ENCODE assay signal across 18 cellular contexts in genomic region chr7:158244430-158244829, GRCh38.
DNase-seq lines count a peak whose midpoint lies in the region; ATAC-seq, FAIRE-seq and TF ChIP-seq lines count a peak whose summit lies in the region.
"Had no signal": no experiment of that assay in that cellular context is flagged by ENCODE, and none has a peak within 500 bp of the region (broad histone marks: within the 10 kb centered on the region; RNA-seq: fewer than 3 reads in every experiment).

No MANE protein-coding gene starts in this region.

- in situ Hi-C loops in HepG2 (cut with HindIII; ENCODE audit: extremely low pct_ligation_motif_present, low pct_unique_long_range_greater_than_20kb): no loop called here
- in situ Hi-C loops in GM23248 (cut with MboI): no loop called here

- H3K27ac ChIP-seq in HepG2 (ENCODE audit: extremely low read length, insufficient read depth, low read length) (no peak overlapping the region), right lobe of liver (no peak overlapping the region), esophagus muscularis mucosa (replicated peaks in 1 of 4) (no peak overlapping the region), GM23248 (no peak overlapping the region)

- no peak for TF ChIP-seq RAD21 in HepG2 (CRISPR knock-in tag; IDR thresholded peaks at IDR 0.05)

- TF ChIP-seq POLR2A in HepG2 (IDR thresholded peaks at IDR 0.05; ENCODE audit: insufficient read depth in 1 of 2, low read depth in 2 of 2, low read length in 2 of 2) (no peak), right lobe of liver (IDR thresholded peaks at IDR 0.05) (no peak), esophagus muscularis mucosa (IDR thresholded peaks at IDR 0.05; ENCODE audit: low read depth) (no peak)

- DNase-seq in HepG2 (ENCODE audit: low spot score) (no peak), right lobe of liver (no peak), bronchial epithelial cell (ENCODE audit: low read depth) (no peak), esophagus muscularis mucosa (ENCODE audit: extremely low spot score) (peak; percentile 68), GM23248 (no peak), cortex of kidney (lab: John Stamatoyannopoulos, UW) (no peak), NCI-H1105 (lab: John Stamatoyannopoulos, UW) (no peak)
- DNase-seq: C1 segment of cervical spinal cord; Calu3; CD4-positive, alpha-beta memory T cell; COR-L47; DMS53; DMS79 treated with DMSO at 0.1 percent for 48 hours; GF-D8; HFFc6 had no signal

- H3K9me3 ChIP-seq in HepG2 (ENCODE audit: low read length) (no peaks in the 10 kb centered on the region), right lobe of liver (no peaks in the 10 kb centered on the region), esophagus muscularis mucosa (no peaks in the 10 kb centered on the region), GM23248 (ENCODE audit: low read depth) (no peaks in the 10 kb centered on the region)
- H3K9me3 ChIP-seq: HAP-1 had no signal

- BruUV-seq in HepG2 (replicated peaks; lab: Mats Ljungman, UMichigan): no TSS peak

- H3K36me3 ChIP-seq in HepG2 (replicated peaks in 1 of 2; ENCODE audit: control insufficient read depth in 1 of 2, insufficient read depth in 2 of 2, low read length in 2 of 2): no peaks in the 10 kb centered on the region; a peak in 1 of 5 replicates
- H3K36me3 ChIP-seq in right lobe of liver: no peaks in the 10 kb centered on the region
- H3K36me3 ChIP-seq in bronchial epithelial cell (ENCODE audit: control insufficient read depth, insufficient read depth, low read length): no peaks in the 10 kb centered on the region
- no peaks in the 10 kb centered on the region for H3K36me3 ChIP-seq in esophagus muscularis mucosa
- H3K36me3 ChIP-seq in GM23248 (ENCODE audit: low read depth): no peaks in the 10 kb centered on the region
- H3K36me3 ChIP-seq: HAP-1 had no signal

- H3K4me3 ChIP-seq in HepG2 (replicated peaks in 1 of 3; ENCODE audit: insufficient read depth in 1 of 3, low read depth in 2 of 3, low read length in 3 of 3) (no peak overlapping the region), right lobe of liver (no peak overlapping the region), bronchial epithelial cell (ENCODE audit: low read depth, low read length) (no peak overlapping the region), esophagus muscularis mucosa (no peak overlapping the region), GM23248 (no peak overlapping the region)
- H3K4me3 ChIP-seq: HAP-1 had no signal

- H3K4me1 ChIP-seq in HepG2 (ENCODE audit: insufficient read depth, low read length) (no peaks in the 10 kb centered on the region), right lobe of liver (no peaks in the 10 kb centered on the region), esophagus muscularis mucosa (no peaks in the 10 kb centered on the region), GM23248 (ENCODE audit: insufficient read depth) (no peaks in the 10 kb centered on the region)
- H3K4me1 ChIP-seq: HAP-1 had no signal

- H4K20me1 ChIP-seq in HepG2 (ENCODE audit: insufficient read depth, low read length): peaks cover 9% of the 10 kb centered on the region; the same call in 1 of the 2 replicates
- no peaks in the 10 kb centered on the region for H4K20me1 ChIP-seq in GM23248 (ENCODE audit: insufficient read depth)

- intact Hi-C loops in HepG2 (cut with micrococcal nuclease; ENCODE audit: unreplicated experiment) (no loop called here), right lobe of liver (cut with DNase I) (no loop called here), esophagus muscularis mucosa (cut with DNase I) (no loop called here)

- CTCF ChIA-PET in HepG2 (lab: Yijun Ruan, JAX; ENCODE audit: low intra/inter-chr PET ratio, low total read pairs): no interaction called here

- no peak for ATAC-seq in HepG2
- ATAC-seq in right lobe of liver: no peak

- no peaks in the 10 kb centered on the region for H3K9me2 ChIP-seq in GM23248 (ENCODE audit: insufficient read depth)

- POLR2A ChIA-PET in HepG2 (lab: Yijun Ruan, JAX): no interaction called here

- H3K27me3 ChIP-seq in HepG2 (ENCODE audit: control insufficient read depth in 1 of 2, insufficient read depth in 2 of 2, low read length in 2 of 2) (no peaks in the 10 kb centered on the region), right lobe of liver (no peaks in the 10 kb centered on the region), bronchial epithelial cell (ENCODE audit: control insufficient read depth, insufficient read depth, low read length) (no peaks in the 10 kb centered on the region), esophagus muscularis mucosa (no peaks in the 10 kb centered on the region), GM23248 (replicated peaks; ENCODE audit: insufficient read depth) (no peaks in the 10 kb centered on the region)

- no peak for TF ChIP-seq EP300 in HepG2 (IDR thresholded peaks at IDR 0.05; ENCODE audit: low read depth in 2 of 2, low read length in 2 of 2)
- TF ChIP-seq EP300 in HepG2 (CRISPR knock-in tag; IDR thresholded peaks at IDR 0.05; ENCODE audit: borderline replicate concordance): no peak
- no peak for TF ChIP-seq EP300 in esophagus muscularis mucosa (IDR thresholded peaks at IDR 0.05)

- TF ChIP-seq CTCF in HepG2 (CRISPR knock-in tag; IDR thresholded peaks at IDR 0.05) (no peak), right lobe of liver (IDR thresholded peaks at IDR 0.05) (no peak), bronchial epithelial cell (IDR thresholded peaks at IDR 0.05; ENCODE audit: insufficient read depth, low read length, severe bottlenecking) (no peak), esophagus muscularis mucosa (IDR thresholded peaks at IDR 0.05) (no peak)

- FAIRE-seq in HepG2 (lab: Jason Lieb, UNC) (no peak), bronchial epithelial cell (lab: Jason Lieb, UNC) (peak; percentile 97)
- FAIRE-seq: GM12892, H54 had no signal

- H3K4me2 ChIP-seq in HepG2 (ENCODE audit: low read depth, low read length) (no peak overlapping the region), GM23248 (ENCODE audit: unreplicated experiment) (no peak overlapping the region)

- 99% methylated on average over 4 of the region's 4 CpGs for WGBS in HepG2 (ENCODE audit: low lambda C conversion rate)
- WGBS in right lobe of liver (ENCODE audit: insufficient coverage, low coverage, low lambda C conversion rate, missing lambda C conversion rate): 91% methylated on average over 4 of the region's 4 CpGs
- 92% methylated on average over 4 of the region's 4 CpGs for WGBS in esophagus muscularis mucosa
- WGBS in GM23248 (ENCODE audit: low coverage in 1 of 2, low lambda C conversion rate in 2 of 2, missing lambda C conversion rate in 2 of 2), 2 experiments: 30 to 31% methylated on average over 4 of the region's 4 CpGs

- H3K79me2 ChIP-seq in HepG2 (ENCODE audit: insufficient read depth, low read length) (no peaks in the 10 kb centered on the region), GM23248 (ENCODE audit: insufficient read depth) (no peaks in the 10 kb centered on the region)

- no peak overlapping the region for H2AFZ ChIP-seq in HepG2 (ENCODE audit: low read length)
- no peak overlapping the region for H2AFZ ChIP-seq in GM23248

- H3K9ac ChIP-seq in HepG2 (ENCODE audit: insufficient read depth, low read depth, low read length): no peak overlapping the region
- H3K9ac ChIP-seq in GM23248: no peak overlapping the region

- no peaks in the 10 kb centered on the region for H3F3A ChIP-seq in GM23248 (ENCODE audit: insufficient read depth)

TF ChIP-seq in HepG2, 621 proteins besides CTCF, POLR2A, EP300 and RAD21:
- TF ChIP-seq PLRG1 (conservative IDR thresholded peaks at IDR 0.05) (0 out of 2 replicates have a peak, but pooled peaks have one; percentile 24), THAP11 (CRISPR knock-in tag; IDR thresholded peaks at IDR 0.05) (no peak), ZNF646 (CRISPR knock-in tag; IDR thresholded peaks at IDR 0.05) (peak; percentile 66; the same call in 1 of the 2 replicates), FOXK2 (IDR thresholded peaks at IDR 0.05) (0 out of 2 replicates have a peak, but pooled peaks have one; percentile 13)
